Comparison of ENCODE assay signal across 35 cellular contexts in genomic region chr5:159522841-159523240, GRCh38.
"Had no signal": no experiment of that assay in that cellular context is flagged by ENCODE, and none has a peak within 500 bp of the region (broad histone marks: within the 10 kb centered on the region; RNA-seq: fewer than 3 reads in every experiment).

No MANE protein-coding gene starts in this region.

- H3K4me3 ChIP-seq: MG63 had no signal

- H3K27ac ChIP-seq: KMS-11 had no signal

- H3K27me3 ChIP-seq: MG63 had no signal

- H3K9ac ChIP-seq: KMS-11 had no signal

- H3K4me2 ChIP-seq: KMS-11 had no signal

- H3K36me3 ChIP-seq: MG63 had no signal

- DNase-seq: Karpas-422, Kasumi-1, MG63, MM.1S, MV-4-11, NCI-H1048, NCI-H1092, NCI-H1092 treated with DMSO at 0.1 percent for 48 hours, NCI-H1105, NCI-H1105 treated with DMSO at 0.1 percent for 48 hours, NCI-H1417, NCI-H1417 treated with DMSO at 0.1 percent for 48 hours, NCI-H1436, NCI-H1436 treated with DMSO at 0.1 percent for 48 hours, NCI-H146, NCI-H1694, NCI-H1694 treated with DMSO at 0.1 percent for 48 hours, NCI-H187, NCI-H187 treated with DMSO at 0.1 percent for 48 hours, NCI-H1930, NCI-H2029, NCI-H2029 treated with DMSO at 0.1 percent for 48 hours, NCI-H2081, NCI-H2081 treated with DMSO at 0.1 percent for 48 hours, NCI-H2107, NCI-H2171, NCI-H2171 treated with DMSO at 0.1 percent for 48 hours, NCI-H2227 treated with DMSO at 0.1 percent for 48 hours, NCI-H226, NCI-H345, NCI-H446, NCI-H446 treated with DMSO at 0.1 percent for 48 hours, NCI-H510A, NCI-H510A treated with DMSO at 0.1 percent for 48 hours had no signal

- H3K9me3 ChIP-seq: MG63 had no signal
